ENCODE assay signal across 8 cellular contexts in the genomic region with DNA sequence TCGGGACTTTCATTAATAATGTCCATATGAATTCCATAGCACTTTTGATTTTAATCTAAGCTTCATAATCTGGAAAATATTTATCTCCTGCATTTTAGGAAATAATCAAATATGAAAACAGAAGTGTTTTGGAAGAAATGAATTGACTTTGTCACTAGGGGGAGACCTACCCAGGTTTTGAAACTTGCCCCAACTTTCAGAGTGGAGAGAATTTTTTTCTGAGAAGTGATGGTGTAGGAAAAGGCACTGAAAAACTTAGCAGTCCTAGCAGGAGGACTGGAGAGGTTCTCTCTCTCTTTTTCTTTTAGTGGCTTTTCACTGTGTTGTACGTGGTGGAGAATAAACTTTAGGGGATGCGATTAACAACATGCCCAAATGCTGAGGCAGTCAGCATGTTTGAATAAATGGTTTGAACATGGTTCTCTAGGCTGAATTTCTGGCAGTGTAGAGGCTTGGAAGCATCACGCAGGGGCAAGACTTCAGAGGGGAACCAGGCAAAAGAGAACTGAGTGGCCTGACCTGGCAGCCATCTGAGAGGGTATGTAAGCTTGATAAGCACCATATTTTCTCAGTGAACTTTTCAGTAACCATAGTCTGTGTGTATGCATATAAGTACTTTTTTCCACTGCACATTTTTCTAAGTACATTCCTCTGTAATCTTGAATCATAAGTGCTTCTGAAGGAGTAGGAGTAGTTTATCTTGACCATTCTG.
DNase-seq lines count a peak whose midpoint lies in the region; ATAC-seq and TF ChIP-seq lines count a peak whose summit lies in the region.

No MANE protein-coding gene starts in this region.

- intact Hi-C loops in activated CD4-positive, alpha-beta T cell treated with anti-CD3 and anti-CD28 coated beads for 36 hours (cut with DNase I, micrococcal nuclease): loop anchor here (1.0 to 10.0 kb wide), 8 partner anchors 68 to 599 kb away; partner anchors contain the start of gene NEK7 (in 2 of the 2)

- H2BK12ac ChIP-seq in trophoblast cell (ENCODE audit: low read length): no peak overlapping the region

- no peaks in the 10 kb centered on the region for H3K9me3 ChIP-seq in trophoblast cell (ENCODE audit: insufficient read depth, low read depth, low read length)

- H2AK5ac ChIP-seq in trophoblast cell (ENCODE audit: low read length): no peak overlapping the region

- H3K27me3 ChIP-seq in trophoblast cell (ENCODE audit: insufficient read depth, low read length): no peaks in the 10 kb centered on the region

- peak; percentile 65 for ATAC-seq in activated CD4-positive, alpha-beta T cell treated with anti-CD3 and anti-CD28 coated beads for 36 hours
- ATAC-seq in HG03159 (IDR thresholded peaks at IDR 0.05; ENCODE audit: unreplicated experiment) (peak; percentile 67), HG02981 (IDR thresholded peaks at IDR 0.05; ENCODE audit: unreplicated experiment) (no peak)

- peak overlapping the region; percentile 65 for H3K9ac ChIP-seq in trophoblast cell (ENCODE audit: low read length)

- no peak overlapping the region for H2AFZ ChIP-seq in trophoblast cell (ENCODE audit: insufficient read depth, low read length, poor library complexity)

- DNase-seq in activated CD4-positive, alpha-beta T cell treated with anti-CD3 and anti-CD28 coated beads for 36 hours: peak; percentile 16
- DNase-seq in activated CD4-positive, alpha-beta T cell treated with anti-CD3 and anti-CD28 coated beads, Interleukin-2, amount 50 U/mL, for 48 hours: no peak
- peak; percentile 50 for DNase-seq in SKM-1 treated with dmso at 0.1 percent for 144 hours (lab: John Stamatoyannopoulos, UW; ENCODE audit: unreplicated experiment)
- peak; percentile 80 for DNase-seq in fibroblast of pulmonary artery (ENCODE audit: low read depth)
- DNase-seq in trophoblast cell: peak in 1 of 2 donors; percentile 67
- no peak for DNase-seq in NCI-H1417 treated with DMSO at 0.1 percent for 48 hours (lab: John Stamatoyannopoulos, UW)

- CTCF ChIA-PET in activated CD4-positive, alpha-beta T cell treated with anti-CD3 and anti-CD28 coated beads for 36 hours (lab: Charles Lee): interaction anchor here (0.6 to 1.5 kb wide), 7 partner anchors 9 to 378 kb away, joined by 3 to 4 read pairs (median 3); no protein-coding TSS in a partner anchor

- no peaks in the 10 kb centered on the region for H3K79me1 ChIP-seq in trophoblast cell (ENCODE audit: low read length)

- POLR2A ChIA-PET in activated CD4-positive, alpha-beta T cell treated with anti-CD3 and anti-CD28 coated beads for 36 hours (lab: Charles Lee): no interaction called here

- no peak overlapping the region for H3K23ac ChIP-seq in trophoblast cell (ENCODE audit: low read length)

- TF ChIP-seq CTCF in fibroblast of pulmonary artery (IDR thresholded peaks at IDR 0.05; ENCODE audit: low read length, missing control alignments): peak; percentile 66

- H3K18ac ChIP-seq in trophoblast cell (ENCODE audit: low read length): no peak overlapping the region

- no peak overlapping the region for H2BK5ac ChIP-seq in trophoblast cell (ENCODE audit: low read depth, low read length, poor library complexity)

- no peaks in the 10 kb centered on the region for H3K36me3 Mint-ChIP-seq in activated CD4-positive, alpha-beta T cell treated with anti-CD3 and anti-CD28 coated beads for 36 hours (ENCODE audit: low read depth)

- H3K79me2 ChIP-seq in trophoblast cell (ENCODE audit: control insufficient read depth, insufficient read depth, low read length, poor library complexity): no peaks in the 10 kb centered on the region

- no peaks in the 10 kb centered on the region for H3K4me1 ChIP-seq in trophoblast cell (ENCODE audit: control insufficient read depth in 1 of 2, insufficient read depth in 2 of 2, low read length in 2 of 2)

- no peak overlapping the region for H3K4me3 Mint-ChIP-seq in activated CD4-positive, alpha-beta T cell treated with anti-CD3 and anti-CD28 coated beads for 36 hours

- no CpG with 5 or more reads among the region's 4 CpGs for WGBS in trophoblast cell (ENCODE audit: extremely low coverage, insufficient coverage, insufficient read length)

- no peak overlapping the region for H4K91ac ChIP-seq in trophoblast cell (ENCODE audit: low read depth, low read length)

- no peaks in the 10 kb centered on the region for H3K36me3 ChIP-seq in trophoblast cell (ENCODE audit: control insufficient read depth in 1 of 2, insufficient read depth in 2 of 2, low read length in 2 of 2)

- H4K12ac ChIP-seq in trophoblast cell (ENCODE audit: low read depth, low read length): no peak overlapping the region

- H3K4me3 ChIP-seq in fibroblast of pulmonary artery (replicated peaks; ENCODE audit: low read depth, low read length) (peak overlapping the region; percentile 23), trophoblast cell (ENCODE audit: low read depth, low read length) (no peak overlapping the region)

- no peak overlapping the region for H3K14ac ChIP-seq in trophoblast cell (ENCODE audit: low read length)

- H2BK120ac ChIP-seq in trophoblast cell (ENCODE audit: insufficient read depth, low read length, poor library complexity): no peak overlapping the region

- no peaks in the 10 kb centered on the region for H3K9me3 Mint-ChIP-seq in activated CD4-positive, alpha-beta T cell treated with anti-CD3 and anti-CD28 coated beads for 36 hours (ENCODE audit: low read depth)

- H3K4me1 Mint-ChIP-seq in activated CD4-positive, alpha-beta T cell treated with anti-CD3 and anti-CD28 coated beads for 36 hours: peaks cover 8% of the 10 kb centered on the region

- no peak overlapping the region for H3K4me2 ChIP-seq in trophoblast cell (ENCODE audit: low read length)

- H3K4ac ChIP-seq in trophoblast cell (ENCODE audit: low read depth, low read length): no peak overlapping the region

- H4K8ac ChIP-seq in trophoblast cell (ENCODE audit: low read depth, low read length): no peak overlapping the region

- H3K27ac Mint-ChIP-seq in activated CD4-positive, alpha-beta T cell treated with anti-CD3 and anti-CD28 coated beads for 36 hours: no peak overlapping the region

- peaks cover 2% of the 10 kb centered on the region for H3K27me3 Mint-ChIP-seq in activated CD4-positive, alpha-beta T cell treated with anti-CD3 and anti-CD28 coated beads for 36 hours

- H3K27ac ChIP-seq in trophoblast cell (ENCODE audit: low read depth, low read length): no peak overlapping the region

Comparison
In these comparisons a context has a peak if more than half of its experiments do, and no peak if none do; other contexts are left out.
1. DNase-seq: peak in activated CD4-positive, alpha-beta T cell treated with anti-CD3 and anti-CD28 coated beads for 36 hours (single experiment), SKM-1 treated with dmso at 0.1 percent for 144 hours (single experiment) and fibroblast of pulmonary artery (single experiment); none in activated CD4-positive, alpha-beta T cell treated with anti-CD3 and anti-CD28 coated beads, Interleukin-2, amount 50 U/mL, for 48 hours (0 of 2) and NCI-H1417 treated with DMSO at 0.1 percent for 48 hours (single experiment).